Comparison of ENCODE assay signal across 18 cellular contexts in the genomic region with DNA sequence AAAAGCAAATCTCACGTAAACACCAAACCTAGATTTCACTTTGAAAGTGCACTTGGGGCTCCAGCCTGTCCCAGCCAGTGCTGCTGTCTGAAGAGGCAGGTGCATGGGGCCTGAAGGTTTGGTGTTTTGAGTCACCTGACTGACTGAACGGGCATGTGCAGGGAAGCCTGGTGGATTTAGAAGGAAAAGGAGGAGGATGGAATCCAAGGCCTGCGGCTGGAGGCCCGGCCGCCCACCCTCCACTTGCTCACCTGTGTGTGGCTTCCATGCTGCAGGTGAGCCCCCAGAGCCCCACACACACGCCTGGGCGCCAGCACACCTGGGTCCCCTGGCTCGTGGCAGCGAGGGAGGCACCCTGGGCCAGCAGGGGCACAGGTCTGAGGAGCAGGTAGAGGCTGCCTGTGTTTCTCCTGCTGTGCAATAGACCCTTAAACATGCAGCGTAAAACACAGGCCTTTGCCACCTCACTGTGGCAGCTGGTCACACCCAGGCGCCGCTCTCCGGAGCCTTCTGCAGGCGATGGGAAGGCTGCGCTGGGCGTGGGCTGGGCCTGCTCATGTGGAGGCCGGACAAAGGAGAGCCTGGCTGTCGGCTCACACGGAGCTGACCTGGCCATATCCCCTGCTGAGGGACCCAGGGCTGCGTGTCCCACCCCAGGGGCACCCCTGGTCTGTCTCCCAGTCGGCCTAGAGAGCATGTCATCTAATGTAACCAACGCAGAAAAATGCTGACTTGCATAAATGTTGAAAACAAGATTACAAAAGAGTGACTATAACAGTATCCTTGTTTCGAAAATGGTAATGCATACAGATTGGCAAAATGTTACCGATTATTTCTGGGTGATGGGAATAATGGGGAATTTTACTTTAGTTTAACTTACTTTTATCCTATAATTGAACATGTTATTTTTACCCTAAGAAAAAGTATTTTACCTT.
"Had no signal": no experiment of that assay in that cellular context is flagged by ENCODE, and none has a peak within 500 bp of the region (broad histone marks: within the 10 kb centered on the region; RNA-seq: fewer than 3 reads in every experiment).

No MANE protein-coding gene starts in this region.

- H3K9me3 Mint-ChIP-seq: activated CD4-positive, alpha-beta T cell treated with anti-CD3 and anti-CD28 coated beads, Interleukin-2, amount 10 ng/mL, durations not matched to agents 7 days and 5 days; activated naive CD4-positive, alpha-beta T cell treated with anti-CD3 and anti-CD28 coated beads for 36 hours; activated T-cell treated with anti-CD3 and anti-CD28 coated beads, Interleukin-2, amount 50 U/mL, for 72 hours; neural crest cell; stimulated activated naive CD8-positive, alpha-beta T cell treated with anti-CD3 and anti-CD28 coated beads, Interleukin-15, Interleukin-2, amounts not matched to agents 100 ng/mL and 50 ng/mL, for 24 hours had no signal

- H3K36me3 Mint-ChIP-seq: naive thymus-derived CD4-positive, alpha-beta T cell had no signal

- H3K4me1 Mint-ChIP-seq: activated CD4-positive, alpha-beta T cell treated with anti-CD3 and anti-CD28 coated beads, Interleukin-2, amount 10 ng/mL, durations not matched to agents 7 days and 5 days; naive thymus-derived CD4-positive, alpha-beta T cell; neural crest cell had no signal

- H3K27ac Mint-ChIP-seq: activated CD4-positive, alpha-beta T cell treated with anti-CD3 and anti-CD28 coated beads, Interleukin-2, amount 10 ng/mL, durations not matched to agents 7 days and 5 days; activated naive CD4-positive, alpha-beta T cell treated with anti-CD3 and anti-CD28 coated beads for 36 hours; activated T-cell treated with anti-CD3 and anti-CD28 coated beads, Interleukin-2, amount 50 U/mL, for 72 hours; naive thymus-derived CD4-positive, alpha-beta T cell; stimulated activated naive CD8-positive, alpha-beta T cell treated with anti-CD3 and anti-CD28 coated beads, Interleukin-15, Interleukin-2, amounts not matched to agents 100 ng/mL and 50 ng/mL, for 24 hours had no signal

- H3K4me1 ChIP-seq: colonic mucosa, heart left ventricle, lower lobe of right lung had no signal

- H3K27ac ChIP-seq: colonic mucosa, epithelial cell of prostate, heart left ventricle, lower lobe of right lung, thyroid gland, WERI-Rb-1 had no signal

- DNase-seq: activated CD4-positive, alpha-beta T cell treated with anti-CD3 and anti-CD28 coated beads, Interleukin-2, amount 10 ng/mL, durations not matched to agents 7 days and 5 days; activated CD4-positive, CD25-positive, alpha-beta regulatory T cell treated with anti-CD3 and anti-CD28 coated beads, Interleukin-2, amount 50 U/mL, for 72 hours; activated effector memory CD4-positive, alpha-beta T cell treated with Interleukin-2 at 50 U/mL for 16 hours; activated naive CD4-positive, alpha-beta T cell treated with anti-CD3 and anti-CD28 coated beads for 36 hours; activated T-cell treated with anti-CD3 and anti-CD28 coated beads, Interleukin-2, amount 50 U/mL, for 72 hours; amygdala; colonic mucosa; heart left ventricle; kidney; lower lobe of right lung; stimulated activated CD4-positive, alpha-beta T cell treated with anti-CD3 and anti-CD28 coated beads, Interleukin-4, amount 100 ng/mL, for 4 hours; substantia nigra; thyroid gland had no signal

- H3K4me3 Mint-ChIP-seq: activated CD4-positive, alpha-beta T cell treated with anti-CD3 and anti-CD28 coated beads, Interleukin-2, amount 10 ng/mL, durations not matched to agents 7 days and 5 days; activated naive CD4-positive, alpha-beta T cell treated with anti-CD3 and anti-CD28 coated beads for 36 hours; activated T-cell treated with anti-CD3 and anti-CD28 coated beads, Interleukin-2, amount 50 U/mL, for 72 hours; naive thymus-derived CD4-positive, alpha-beta T cell; neural crest cell; stimulated activated naive CD8-positive, alpha-beta T cell treated with anti-CD3 and anti-CD28 coated beads, Interleukin-15, Interleukin-2, amounts not matched to agents 100 ng/mL and 50 ng/mL, for 24 hours had no signal

- H3K27me3 Mint-ChIP-seq: stimulated activated naive CD8-positive, alpha-beta T cell treated with anti-CD3 and anti-CD28 coated beads, Interleukin-15, Interleukin-2, amounts not matched to agents 100 ng/mL and 50 ng/mL, for 24 hours had no signal

- H3K27me3 ChIP-seq: colonic mucosa, thyroid gland had no signal

- H3K9me3 ChIP-seq: colonic mucosa, heart left ventricle, lower lobe of right lung, thyroid gland had no signal

- ATAC-seq: activated T-cell treated with anti-CD3 and anti-CD28 coated beads, Interleukin-2, amount 50 U/mL, for 72 hours; heart left ventricle; lower lobe of right lung; naive thymus-derived CD4-positive, alpha-beta T cell had no signal
